In genomic region chr14:73261520-73262426, GRCh38 we compare ENCODE assay signal across 20 cellular contexts. TPM values are rescaled to one million over a fixed set of nuclear protein-coding genes. Genes with fewer than 3 reads are reported as not detected.
A peak's percentile ranks its signal among the peaks of the same experiment; 100 is the strongest.
DNase-seq lines count a peak whose midpoint lies in the region; ATAC-seq, FAIRE-seq and TF ChIP-seq lines count a peak whose summit lies in the region.
"Had no signal": no experiment of that assay in that cellular context is flagged by ENCODE, and none has a peak within 500 bp of the region (broad histone marks: within the 10 kb centered on the region; RNA-seq: fewer than 3 reads in every experiment).

No MANE protein-coding gene starts in this region.

- H3K9me3 ChIP-seq in kidney (ENCODE audit: control insufficient read depth in 1 of 2, low read length in 2 of 2) = no peaks in the 10 kb centered on the region
- no peaks in the 10 kb centered on the region for H3K9me3 ChIP-seq in lower lobe of right lung

- intact Hi-C loops in kidney (cut with DNase I) = no loop called here
- intact Hi-C loops in sciatic nerve (cut with DNase I) = no loop called here
- intact Hi-C loops in lower lobe of right lung (cut with DNase I) = no loop called here

- no peak for TF ChIP-seq CTCF in kidney (IDR thresholded peaks at IDR 0.05; ENCODE audit: borderline replicate concordance, extremely low read depth, insufficient read depth)
- no peak for TF ChIP-seq CTCF in lower lobe of right lung (IDR thresholded peaks at IDR 0.05)

- peaks cover 5 to 12% of the 10 kb centered on the region in 2 donors for H3K36me3 ChIP-seq in kidney (ENCODE audit: control insufficient read depth in 1 of 2, insufficient read depth in 2 of 2, low read length in 2 of 2)
- no peaks in the 10 kb centered on the region for H3K36me3 ChIP-seq in lower lobe of right lung

- H3K4me3 ChIP-seq in kidney (ENCODE audit: low read length in 2 of 2) (no peak overlapping the region), lower lobe of right lung (no peak overlapping the region)
- H3K4me3 ChIP-seq: GM23338 had no signal

- H3K4me1 ChIP-seq in kidney (ENCODE audit: control insufficient read depth in 1 of 2, insufficient read depth in 1 of 2, low read depth in 1 of 2, low read length in 2 of 2) (peaks cover 0 to 5% of the 10 kb centered on the region in 2 donors), lower lobe of right lung (no peaks in the 10 kb centered on the region)

- H3K27ac ChIP-seq in kidney (ENCODE audit: low read depth in 2 of 2, low read length in 2 of 2) = peak overlapping the region; percentile 47 to 63
- no peak overlapping the region for H3K27ac ChIP-seq in lower lobe of right lung

- no peak overlapping the region for H3K9ac ChIP-seq in kidney (ENCODE audit: low read length in 2 of 2)

- TF ChIP-seq POLR2A in GM12892 (IDR thresholded peaks at IDR 0.05; ENCODE audit: low read depth, low read length) = no peak

- FAIRE-seq in GM12892 (lab: Jason Lieb, UNC) (no peak), kidney (lab: Jason Lieb, UNC) (no peak)
- FAIRE-seq: RCC 7860 had no signal

- H3K27me3 ChIP-seq in lower lobe of right lung (ENCODE audit: low read depth) = no peaks in the 10 kb centered on the region

- DNase-seq in AG08396 (ENCODE audit: low spot score) (peak; percentile 15), GM12892 (ENCODE audit: insufficient read length) (peak; percentile 15), kidney (peak; percentile 82), sciatic nerve (ENCODE audit: low spot score) (no peak), lower lobe of right lung (no peak), kidney tubule cell (ENCODE audit: low spot score) (no peak), NCI-H187 treated with DMSO at 0.1 percent for 48 hours (lab: John Stamatoyannopoulos, UW) (no peak)
- DNase-seq: DMS 273 treated with DMSO at 0.1 percent for 48 hours; DND-41; KG1; NCI-H1694 treated with DMSO at 0.1 percent for 48 hours; NCI-H2107; NCI-H510A; NCI-H748 treated with DMSO at 0.1 percent for 48 hours; NK-92 treated with Interleukin-12 subunit alpha and Interleukin-12 subunit beta, amount 100 ng/mL, for 24 hours had no signal

- ATAC-seq in sciatic nerve (peak; percentile 55), lower lobe of right lung (no peak)
- ATAC-seq: Right ventricle myocardium inferior had no signal

RNA-seq across cellular contexts. Expression of gene PAPLN, which starts 24.5 kb away (rescaled TPM):
- 9.8 TPM for polyA plus RNA-seq in GM12892 (2012; ENCODE audit: missing spikeins)
- total RNA-seq in kidney = 132 TPM
- polyA plus RNA-seq in kidney (ENCODE audit: insufficient read depth, low read depth, low replicate concordance) = 19.1 TPM
- total RNA-seq in sciatic nerve = 115 TPM
- total RNA-seq in lower lobe of right lung = 10.7 TPM
- total RNA-seq: G401, SK-MEL-5 had no signal

Comparison
In these comparisons a context has a peak if more than half of its experiments do, and no peak if none do; other contexts are left out.
1. DNase-seq: peak in AG08396 (single experiment), GM12892 (single experiment) and kidney (single experiment); none in sciatic nerve (single experiment), lower lobe of right lung (single experiment), kidney tubule cell (single experiment) and NCI-H187 treated with DMSO at 0.1 percent for 48 hours (single experiment).